ENCODE assay signal across 19 cellular contexts in genomic region chr20:63140683-63141433, GRCh38.
"Had no signal": no experiment of that assay in that cellular context is flagged by ENCODE, and none has a peak within 500 bp of the region (broad histone marks: within the 10 kb centered on the region; RNA-seq: fewer than 3 reads in every experiment).

No MANE protein-coding gene starts in this region.

- H3K27ac ChIP-seq: colonic mucosa, esophagus muscularis mucosa, ovary, right lobe of liver, skin epidermis, transverse colon, uterus had no signal

- H3K9me3 Mint-ChIP-seq: activated naive CD4-positive, alpha-beta T cell treated with anti-CD3 and anti-CD28 coated beads, Interleukin-2, amount 50 U/mL, for 72 hours; activated T-cell treated with anti-CD3 and anti-CD28 coated beads, Interleukin-2, amount 50 U/mL, for 24 hours; activated T-helper 17 cell treated with anti-CD3 and anti-CD28 coated beads, Interleukin-2, amount 50 U/mL, for 72 hours; central memory CD8-positive, alpha-beta T cell; naive thymus-derived CD4-positive, alpha-beta T cell; stimulated activated naive B cell treated with anti-CD40 and anti-IgM and Interleukin-4, amounts not matched to agents 10 μg/mL and 1 μg/mL and 100 μg/mL, for 72 hours had no signal

- H3K36me3 Mint-ChIP-seq: activated naive CD4-positive, alpha-beta T cell treated with anti-CD3 and anti-CD28 coated beads, Interleukin-2, amount 50 U/mL, for 72 hours; naive thymus-derived CD4-positive, alpha-beta T cell; stimulated activated naive B cell treated with anti-CD40 and anti-IgM and Interleukin-4, amounts not matched to agents 10 μg/mL and 1 μg/mL and 100 μg/mL, for 72 hours had no signal

- ATAC-seq: activated naive CD4-positive, alpha-beta T cell treated with anti-CD3 and anti-CD28 coated beads, Interleukin-2, amount 50 U/mL, for 72 hours; activated T-helper 17 cell treated with anti-CD3 and anti-CD28 coated beads, Interleukin-2, amount 50 U/mL, for 72 hours; left colon; naive thymus-derived CD4-positive, alpha-beta T cell; stimulated activated naive B cell treated with anti-CD40 and anti-IgM and Interleukin-4, amounts not matched to agents 10 μg/mL and 1 μg/mL and 100 μg/mL, for 72 hours had no signal

- H3K27ac Mint-ChIP-seq: activated naive CD4-positive, alpha-beta T cell treated with anti-CD3 and anti-CD28 coated beads, Interleukin-2, amount 50 U/mL, for 72 hours; activated T-cell treated with anti-CD3 and anti-CD28 coated beads, Interleukin-2, amount 50 U/mL, for 24 hours; activated T-helper 17 cell treated with anti-CD3 and anti-CD28 coated beads, Interleukin-2, amount 50 U/mL, for 72 hours; naive thymus-derived CD4-positive, alpha-beta T cell; stimulated activated naive B cell treated with anti-CD40 and anti-IgM and Interleukin-4, amounts not matched to agents 10 μg/mL and 1 μg/mL and 100 μg/mL, for 72 hours had no signal

- H3K4me1 Mint-ChIP-seq: activated T-helper 17 cell treated with anti-CD3 and anti-CD28 coated beads, Interleukin-2, amount 50 U/mL, for 72 hours; central memory CD8-positive, alpha-beta T cell; naive thymus-derived CD4-positive, alpha-beta T cell; stimulated activated naive B cell treated with anti-CD40 and anti-IgM and Interleukin-4, amounts not matched to agents 10 μg/mL and 1 μg/mL and 100 μg/mL, for 72 hours had no signal

- H3K4me1 ChIP-seq: colonic mucosa, esophagus muscularis mucosa, right lobe of liver, transverse colon, uterus had no signal

- H3K4me3 ChIP-seq: colonic mucosa, esophagus muscularis mucosa, lung, ovary, right lobe of liver, skin epidermis, transverse colon, uterus had no signal

- DNase-seq: activated CD4-positive, alpha-beta T cell treated with anti-CD3 and anti-CD28 coated beads, Interleukin-2, amount 50 U/mL, for 4 hours; activated CD8-positive, alpha-beta memory T cell treated with anti-CD3 and anti-CD28 coated beads for 24 hours; activated CD8-positive, alpha-beta memory T cell treated with anti-CD3 and anti-CD28 coated beads, Interleukin-2, amount 50 U/mL, for 4 hours; activated T-cell treated with anti-CD3 and anti-CD28 coated beads, Interleukin-2, amount 50 U/mL, for 24 hours; colonic mucosa; left colon; naive thymus-derived CD4-positive, alpha-beta T cell; ovary; right lobe of liver; stimulated activated naive B cell treated with anti-CD40 and anti-IgM and Interleukin-4, amounts not matched to agents 10 μg/mL and 1 μg/mL and 100 μg/mL, for 72 hours; T-helper 1 cell; transverse colon; uterus had no signal

- H3K9me3 ChIP-seq: colonic mucosa, esophagus muscularis mucosa, right lobe of liver, transverse colon, uterus had no signal

- H3K4me3 Mint-ChIP-seq: activated T-cell treated with anti-CD3 and anti-CD28 coated beads, Interleukin-2, amount 50 U/mL, for 24 hours; activated T-helper 17 cell treated with anti-CD3 and anti-CD28 coated beads, Interleukin-2, amount 50 U/mL, for 72 hours; central memory CD8-positive, alpha-beta T cell; naive thymus-derived CD4-positive, alpha-beta T cell; stimulated activated naive B cell treated with anti-CD40 and anti-IgM and Interleukin-4, amounts not matched to agents 10 μg/mL and 1 μg/mL and 100 μg/mL, for 72 hours had no signal

- H3K36me3 ChIP-seq: colonic mucosa, esophagus muscularis mucosa, ovary, right lobe of liver, transverse colon, uterus had no signal

- H3K27me3 ChIP-seq: colonic mucosa, ovary, right lobe of liver had no signal
